ENCODE assay signal across 24 cellular contexts in genomic region chr1:72197786-72198185, GRCh38.
DNase-seq lines count a peak whose midpoint lies in the region; ATAC-seq, FAIRE-seq and TF ChIP-seq lines count a peak whose summit lies in the region.
"Had no signal": no experiment of that assay in that cellular context is flagged by ENCODE, and none has a peak within 500 bp of the region (broad histone marks: within the 10 kb centered on the region; RNA-seq: fewer than 3 reads in every experiment).

No MANE protein-coding gene starts in this region.

- DNase-seq in HepG2 (ENCODE audit: low spot score) (no peak), right lobe of liver (no peak), fibroblast of peridontal ligament (ENCODE audit: extremely low read depth) (peak; percentile 41), osteoblast (ENCODE audit: insufficient read length, low spot score, missing footprints) (no peak), chondrocyte (ENCODE audit: low spot score) (no peak), KBM-7 (no peak), breast epithelium (ENCODE audit: low spot score in 2 of 2) (no peak), BE2C (no peak)
- DNase-seq: ACHN; AML-193; Calu3; CD8-positive, alpha-beta memory T cell; DMS153; GDM1; H7; Kasumi-1; NCI-H1694 treated with DMSO at 0.1 percent for 48 hours; NCI-H2081 treated with DMSO at 0.1 percent for 48 hours; NCI-H2171 treated with DMSO at 0.1 percent for 48 hours; NCI-H526; Peyer's patch had no signal

- in situ Hi-C loops in HepG2 (cut with HindIII; ENCODE audit: extremely low pct_ligation_motif_present, low pct_unique_long_range_greater_than_20kb) (no loop called here), KBM-7 (cut with MboI; ENCODE audit: low pct_unique_long_range_greater_than_20kb, low sequenced_read_pairs) (no loop called here)

- peaks cover 3% of the 10 kb centered on the region for H3K36me3 Mint-ChIP-seq in chondrocyte (ENCODE audit: low read depth)
- H3K36me3 Mint-ChIP-seq: CD8-positive, alpha-beta memory T cell had no signal

- H3K4me3 ChIP-seq in HepG2 (replicated peaks in 1 of 3; ENCODE audit: insufficient read depth in 1 of 3, low read depth in 2 of 3, low read length in 3 of 3) = no peak overlapping the region; a peak in 1 of 6 replicates
- no peak overlapping the region for H3K4me3 ChIP-seq in right lobe of liver
- peak overlapping the region; percentile 57 for H3K4me3 ChIP-seq in osteoblast (ENCODE audit: insufficient read depth, low read length)
- no peak overlapping the region for H3K4me3 ChIP-seq in breast epithelium
- no peak overlapping the region for H3K4me3 ChIP-seq in BE2C (ENCODE audit: low read depth, low read length)
- H3K4me3 ChIP-seq: Peyer's patch had no signal

- POLR2A ChIA-PET in HepG2 (lab: Yijun Ruan, JAX) = no interaction called here

- no peak overlapping the region for H3K4me3 Mint-ChIP-seq in chondrocyte (ENCODE audit: unreplicated experiment)
- H3K4me3 Mint-ChIP-seq: CD8-positive, alpha-beta memory T cell had no signal

- whole genome bisulfite sequencing in HepG2 (ENCODE audit: low lambda C conversion rate) = 12% methylated on average over 3 of the region's 3 CpGs
- WGBS in right lobe of liver (ENCODE audit: insufficient coverage, low coverage, low lambda C conversion rate, missing lambda C conversion rate) = 57% methylated on average over 3 of the region's 3 CpGs

- H3K27ac ChIP-seq in HepG2 (ENCODE audit: extremely low read length, insufficient read depth, low read length) (no peak overlapping the region), right lobe of liver (no peak overlapping the region), osteoblast (ENCODE audit: low read depth, low read length) (peak overlapping the region; percentile 19), breast epithelium (no peak overlapping the region)
- H3K27ac ChIP-seq: 22Rv1, C4-2B, Peyer's patch had no signal

- ATAC-seq in HepG2 (no peak), right lobe of liver (no peak)

- BruUV-seq in HepG2 (replicated peaks; lab: Mats Ljungman, UMichigan) = no TSS peak

- TF ChIP-seq POLR2A in HepG2 (IDR thresholded peaks at IDR 0.05; ENCODE audit: insufficient read depth in 1 of 2, low read depth in 2 of 2, low read length in 2 of 2) = no peak
- no peak for TF ChIP-seq POLR2A in right lobe of liver (IDR thresholded peaks at IDR 0.05)
- TF ChIP-seq POLR2A in breast epithelium (IDR thresholded peaks at IDR 0.05) = no peak

- CTCF ChIA-PET in HepG2 (lab: Yijun Ruan, JAX; ENCODE audit: low intra/inter-chr PET ratio, low total read pairs) = no interaction called here

- peak overlapping the region; percentile 28 for H2AFZ ChIP-seq in HepG2 (ENCODE audit: low read length)
- H2AFZ ChIP-seq in osteoblast (ENCODE audit: low read length) = peak overlapping the region; percentile 80

- no peak overlapping the region for H3K27ac Mint-ChIP-seq in chondrocyte (ENCODE audit: unreplicated experiment)
- H3K27ac Mint-ChIP-seq: CD8-positive, alpha-beta memory T cell had no signal

- FAIRE-seq in HepG2 (lab: Jason Lieb, UNC) = no peak
- FAIRE-seq: GM19239 had no signal

- no peak for TF ChIP-seq RAD21 in HepG2 (CRISPR knock-in tag; IDR thresholded peaks at IDR 0.05)

- no peak for TF ChIP-seq CTCF in HepG2 (CRISPR knock-in tag; IDR thresholded peaks at IDR 0.05)
- TF ChIP-seq CTCF in right lobe of liver (IDR thresholded peaks at IDR 0.05) = no peak
- no peak for TF ChIP-seq CTCF in osteoblast (IDR thresholded peaks at IDR 0.05; ENCODE audit: extremely low read depth, low read depth, low read length)
- TF ChIP-seq CTCF in chondrocyte (IDR thresholded peaks at IDR 0.05) = no peak
- TF ChIP-seq CTCF in breast epithelium (IDR thresholded peaks at IDR 0.05) = no peak
- TF ChIP-seq CTCF in BE2C (IDR thresholded peaks at IDR 0.05; ENCODE audit: low read depth, low read length) = no peak

- H3K36me3 ChIP-seq in HepG2 (replicated peaks in 1 of 2; ENCODE audit: control insufficient read depth in 1 of 2, insufficient read depth in 2 of 2, low read length in 2 of 2) = no peaks in the 10 kb centered on the region
- no peaks in the 10 kb centered on the region for H3K36me3 ChIP-seq in right lobe of liver
- no peaks in the 10 kb centered on the region for H3K36me3 ChIP-seq in osteoblast (ENCODE audit: insufficient read depth, low read length)
- no peaks in the 10 kb centered on the region for H3K36me3 ChIP-seq in breast epithelium
- no peaks in the 10 kb centered on the region for H3K36me3 ChIP-seq in BE2C
- H3K36me3 ChIP-seq: Peyer's patch had no signal

- H3K27me3 ChIP-seq in HepG2 (ENCODE audit: control insufficient read depth in 1 of 2, insufficient read depth in 2 of 2, low read length in 2 of 2) (no peaks in the 10 kb centered on the region), right lobe of liver (no peaks in the 10 kb centered on the region), osteoblast (ENCODE audit: insufficient read depth, low read length) (no peaks in the 10 kb centered on the region), breast epithelium (no peaks in the 10 kb centered on the region), BE2C (no peaks in the 10 kb centered on the region)
- H3K27me3 ChIP-seq: Peyer's patch had no signal

- H3K79me2 ChIP-seq in HepG2 (ENCODE audit: insufficient read depth, low read length) (no peaks in the 10 kb centered on the region), osteoblast (ENCODE audit: insufficient read depth, low read length) (peaks cover 2% of the 10 kb centered on the region)

- H3K9me3 ChIP-seq in HepG2 (ENCODE audit: low read length) = no peaks in the 10 kb centered on the region
- H3K9me3 ChIP-seq in right lobe of liver = no peaks in the 10 kb centered on the region
- no peaks in the 10 kb centered on the region for H3K9me3 ChIP-seq in osteoblast (ENCODE audit: low read depth, low read length)
- no peaks in the 10 kb centered on the region for H3K9me3 ChIP-seq in breast epithelium
- H3K9me3 ChIP-seq in BE2C = no peaks in the 10 kb centered on the region
- H3K9me3 ChIP-seq: Peyer's patch had no signal

- H3K27me3 Mint-ChIP-seq in chondrocyte (ENCODE audit: low read depth) = no peaks in the 10 kb centered on the region
- H3K27me3 Mint-ChIP-seq: CD8-positive, alpha-beta memory T cell had no signal

- no peaks in the 10 kb centered on the region for H4K20me1 ChIP-seq in HepG2 (ENCODE audit: insufficient read depth, low read length)
- no peaks in the 10 kb centered on the region for H4K20me1 ChIP-seq in osteoblast (ENCODE audit: insufficient read depth, low read length)

- peaks cover 11% of the 10 kb centered on the region for H3K9me3 Mint-ChIP-seq in chondrocyte (ENCODE audit: low read depth)

- H3K9ac ChIP-seq in HepG2 (ENCODE audit: insufficient read depth, low read depth, low read length) = no peak overlapping the region

- no peak for TF ChIP-seq EP300 in HepG2 (IDR thresholded peaks at IDR 0.05; ENCODE audit: low read depth in 2 of 2, low read length in 2 of 2)
- no peak for TF ChIP-seq EP300 in HepG2 (CRISPR knock-in tag; IDR thresholded peaks at IDR 0.05; ENCODE audit: borderline replicate concordance)

- H3K4me2 ChIP-seq in HepG2 (ENCODE audit: low read depth, low read length) (no peak overlapping the region), osteoblast (ENCODE audit: insufficient read depth, low read length) (peak overlapping the region; percentile 72)

- intact Hi-C loops in HepG2 (cut with micrococcal nuclease; ENCODE audit: unreplicated experiment) = no loop called here
- intact Hi-C loops in right lobe of liver (cut with DNase I) = no loop called here
- intact Hi-C loops in breast epithelium (cut with DNase I; ENCODE audit: low total_unique reads) = no loop called here

- peaks cover 5% of the 10 kb centered on the region for H3K4me1 Mint-ChIP-seq in chondrocyte (ENCODE audit: low read depth)
- H3K4me1 Mint-ChIP-seq: CD8-positive, alpha-beta memory T cell had no signal

- H3K4me1 ChIP-seq in HepG2 (ENCODE audit: insufficient read depth, low read length) (peaks cover 7% of the 10 kb centered on the region), right lobe of liver (no peaks in the 10 kb centered on the region), osteoblast (ENCODE audit: insufficient read depth, low read length) (peaks cover 10% of the 10 kb centered on the region), breast epithelium (no peaks in the 10 kb centered on the region), BE2C (no peaks in the 10 kb centered on the region)
- H3K4me1 ChIP-seq: Peyer's patch had no signal

TF ChIP-seq in HepG2, 621 proteins besides CTCF, POLR2A, EP300 and RAD21 (continues in another document):
- TF ChIP-seq SOX5 (CRISPR knock-in tag; IDR thresholded peaks at IDR 0.05; ENCODE audit: borderline replicate concordance) (peak; percentile 16; the same call in 1 of the 2 replicates), ZBTB7A (CRISPR knock-in tag; IDR thresholded peaks at IDR 0.05) (no peak), HMGXB4 (CRISPR knock-in tag; IDR thresholded peaks at IDR 0.05; ENCODE audit: borderline replicate concordance in 1 of 2, low read depth in 1 of 2) (no peak), CEBPG (CRISPR knock-in tag; IDR thresholded peaks at IDR 0.05) (peak; percentile 38; the same call in 1 of the 2 replicates), ZNF10 (CRISPR knock-in tag; IDR thresholded peaks at IDR 0.05; ENCODE audit: borderline replicate concordance, low read depth) (no peak), ARNTL (CRISPR knock-in tag; IDR thresholded peaks at IDR 0.05) (no peak), THAP11 (CRISPR knock-in tag; IDR thresholded peaks at IDR 0.05) (no peak), CEBPB (IDR thresholded peaks at IDR 0.05; ENCODE audit: borderline replicate concordance, low read depth, low read length) (peak; percentile 61; the same call in 1 of the 2 replicates), ZBTB25 (CRISPR knock-in tag; IDR thresholded peaks at IDR 0.05) (no peak)
